Comparison of ENCODE assay signal across 8 cellular contexts in genomic region chr14:32657081-32657480, GRCh38.
DNase-seq lines count a peak whose midpoint lies in the region; ATAC-seq and TF ChIP-seq lines count a peak whose summit lies in the region.

No MANE protein-coding gene starts in this region.

- H3K27ac Mint-ChIP-seq in CD8-positive, alpha-beta T cell: no peak overlapping the region

- POLR2A ChIA-PET in CD8-positive, alpha-beta T cell (lab: Charles Lee): no interaction called here

- no peaks in the 10 kb centered on the region for H3K36me3 ChIP-seq in CD8-positive, alpha-beta T cell (ENCODE audit: insufficient read depth, low read length)

- no peak for TF ChIP-seq CTCF in CD8-positive, alpha-beta T cell (IDR thresholded peaks at IDR 0.05)

- H3K36me3 Mint-ChIP-seq in CD8-positive, alpha-beta T cell: no peaks in the 10 kb centered on the region

- H3K4me1 ChIP-seq in CD8-positive, alpha-beta T cell (ENCODE audit: insufficient read depth, low read length): no peaks in the 10 kb centered on the region

- H3K4me3 ChIP-seq in CD8-positive, alpha-beta T cell (ENCODE audit: low read depth, low read length): no peak overlapping the region

- H3K9me3 Mint-ChIP-seq in CD8-positive, alpha-beta T cell: no peaks in the 10 kb centered on the region

- no peaks in the 10 kb centered on the region for H3K27me3 Mint-ChIP-seq in CD8-positive, alpha-beta T cell (ENCODE audit: low read depth)

- intact Hi-C loops in CD8-positive, alpha-beta T cell (cut with DNase I, micrococcal nuclease): loop anchor here in 1 of 2 experiments (10.0 kb wide), 1 partner anchor 958 kb away; no protein-coding TSS in a partner anchor

- no peak overlapping the region for H3K27ac ChIP-seq in CD8-positive, alpha-beta T cell (ENCODE audit: low read depth, low read length)

- ATAC-seq in GM19351 (IDR thresholded peaks at IDR 0.05; ENCODE audit: unreplicated experiment): peak; percentile 86
- ATAC-seq in CD8-positive, alpha-beta T cell: no peak
- no peak for ATAC-seq in GM19324 (IDR thresholded peaks at IDR 0.05; ENCODE audit: low FRiP score, unreplicated experiment)
- ATAC-seq in GM21737 (IDR thresholded peaks at IDR 0.05; ENCODE audit: unreplicated experiment): no peak

- CTCF ChIA-PET in CD8-positive, alpha-beta T cell (lab: Charles Lee): no interaction called here

- DNase-seq in NOMO-1 (lab: John Stamatoyannopoulos, UW; ENCODE audit: unreplicated experiment in 2 of 2) (peak; percentile 60 to 94), globus pallidus (ENCODE audit: low spot score) (peak; percentile 77), stromal cell of bone marrow (ENCODE audit: low read depth) (peak; percentile 77)
- no peak for DNase-seq in activated T-cell treated with anti-CD3 and anti-CD28 coated beads, Interleukin-2, amount 50 U/mL, for 48 hours
- DNase-seq in CD8-positive, alpha-beta T cell: no peak

- H3K9me3 ChIP-seq in CD8-positive, alpha-beta T cell (ENCODE audit: low read length): no peaks in the 10 kb centered on the region

- no peak overlapping the region for H3K4me3 Mint-ChIP-seq in CD8-positive, alpha-beta T cell

- H3K4me1 Mint-ChIP-seq in CD8-positive, alpha-beta T cell (ENCODE audit: low read depth): no peaks in the 10 kb centered on the region

- H3K27me3 ChIP-seq in CD8-positive, alpha-beta T cell (ENCODE audit: insufficient read depth, low read length): no peaks in the 10 kb centered on the region

Comparison
In these comparisons a context has a peak if more than half of its experiments do, and no peak if none do; other contexts are left out.
1. DNase-seq: peak in NOMO-1 (2 of 2), globus pallidus (single experiment) and stromal cell of bone marrow (single experiment); none in activated T-cell treated with anti-CD3 and anti-CD28 coated beads, Interleukin-2, amount 50 U/mL, for 48 hours (0 of 2) and CD8-positive, alpha-beta T cell (0 of 7).